In the genomic region with DNA sequence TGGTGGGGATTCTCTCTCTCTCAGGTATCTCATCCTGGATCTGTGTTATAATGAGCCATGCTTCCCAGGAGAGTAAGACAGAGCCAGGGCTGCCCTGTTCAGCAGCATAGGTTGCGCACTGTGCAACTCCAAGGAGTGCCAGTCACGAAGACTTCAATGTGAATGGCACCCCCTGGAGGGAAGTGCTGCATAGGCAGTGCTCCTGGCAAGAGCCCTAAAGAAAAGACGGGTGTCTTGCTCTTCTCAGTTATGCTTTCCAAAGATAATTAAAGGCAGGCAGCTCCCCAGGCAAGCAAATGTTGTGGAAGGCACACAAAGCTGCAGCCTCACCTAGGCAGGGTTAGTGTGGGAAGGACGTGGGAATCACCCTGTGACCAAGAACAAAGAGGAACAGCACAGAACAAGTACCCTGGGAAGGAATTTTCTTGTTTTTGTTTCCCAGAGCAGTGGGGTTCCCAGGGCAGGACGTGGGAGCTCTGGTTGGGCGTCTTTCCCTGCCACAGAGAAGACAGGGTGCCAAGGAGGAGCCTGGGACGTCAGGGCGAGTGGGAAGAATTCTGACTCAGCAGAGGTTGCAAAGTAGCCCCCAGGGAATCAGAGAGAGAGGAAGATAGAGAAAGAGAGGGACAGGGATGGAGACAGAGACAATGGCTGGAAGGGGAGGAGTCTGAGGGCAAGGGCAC, we compare ENCODE assay signal across 8 cellular contexts.
DNase-seq lines count a peak whose midpoint lies in the region; ATAC-seq, FAIRE-seq and TF ChIP-seq lines count a peak whose summit lies in the region.

No MANE protein-coding gene starts in this region.

- H3K9me3 Mint-ChIP-seq in T-helper 1 cell treated with Interleukin-12 subunit alpha and Interleukin-12 subunit beta and Interleukin-4 antibody, amounts not matched to agents 30 μg/mL and 1 μg/mL, for 36 hours, result no peaks in the 10 kb centered on the region

- TF ChIP-seq CTCF in AG09319 (IDR thresholded peaks at IDR 0.05; ENCODE audit: low read depth, low read length), result peak; percentile 18
- peak; percentile 66 for TF ChIP-seq CTCF in foreskin keratinocyte (conservative IDR thresholded peaks at IDR 0.05)

- H3K27ac ChIP-seq in foreskin keratinocyte, result no peak overlapping the region

- H3K4me1 Mint-ChIP-seq in T-helper 1 cell treated with Interleukin-12 subunit alpha and Interleukin-12 subunit beta and Interleukin-4 antibody, amounts not matched to agents 30 μg/mL and 1 μg/mL, for 36 hours (ENCODE audit: low read depth), result peaks cover 65% of the 10 kb centered on the region

- peaks cover 1% of the 10 kb centered on the region for H3K36me3 Mint-ChIP-seq in T-helper 1 cell treated with Interleukin-12 subunit alpha and Interleukin-12 subunit beta and Interleukin-4 antibody, amounts not matched to agents 30 μg/mL and 1 μg/mL, for 36 hours (ENCODE audit: low read depth)

- FAIRE-seq in GM18507 (lab: Jason Lieb, UNC), result peak; percentile 80

- H3K27me3 Mint-ChIP-seq in T-helper 1 cell treated with Interleukin-12 subunit alpha and Interleukin-12 subunit beta and Interleukin-4 antibody, amounts not matched to agents 30 μg/mL and 1 μg/mL, for 36 hours (ENCODE audit: low read depth), result peaks cover 28% of the 10 kb centered on the region

- DNase-seq in AG09319 (ENCODE audit: extremely low read depth, low read depth) (no peak), GM18507 (ENCODE audit: extremely low spot score, insufficient read length, low read depth) (no peak), foreskin keratinocyte (no peak), NCI-H2081 treated with DMSO at 0.1 percent for 48 hours (lab: John Stamatoyannopoulos, UW) (no peak), MV-4-11 (lab: John Stamatoyannopoulos, UW) (no peak)

- no peaks in the 10 kb centered on the region for H3K4me1 ChIP-seq in foreskin keratinocyte

- no peak overlapping the region for H3K4me3 Mint-ChIP-seq in T-helper 1 cell treated with Interleukin-12 subunit alpha and Interleukin-12 subunit beta and Interleukin-4 antibody, amounts not matched to agents 30 μg/mL and 1 μg/mL, for 36 hours

- ATAC-seq in foreskin keratinocyte (peak; percentile 28), GM19397 (IDR thresholded peaks at IDR 0.05; ENCODE audit: unreplicated experiment) (no peak), GM18519 (IDR thresholded peaks at IDR 0.05; ENCODE audit: low FRiP score, unreplicated experiment) (no peak)

- H3K27me3 ChIP-seq in foreskin keratinocyte, result peaks cover 76% of the 10 kb centered on the region

- H3K27ac Mint-ChIP-seq in T-helper 1 cell treated with Interleukin-12 subunit alpha and Interleukin-12 subunit beta and Interleukin-4 antibody, amounts not matched to agents 30 μg/mL and 1 μg/mL, for 36 hours, result peak overlapping the region; percentile 39
